ENCODE assay signal across 8 cellular contexts in genomic region chr6:34055223-34055933, GRCh38.
DNase-seq lines count a peak whose midpoint lies in the region; ATAC-seq and TF ChIP-seq lines count a peak whose summit lies in the region.

No MANE protein-coding gene starts in this region.

- no peaks in the 10 kb centered on the region for H4K20me1 ChIP-seq in GM23248 (ENCODE audit: insufficient read depth)

- no peaks in the 10 kb centered on the region for H3K36me3 ChIP-seq in GM23248 (ENCODE audit: low read depth)

- ATAC-seq in memory B cell (ENCODE audit: low read depth), result peak; percentile 92

- no peak overlapping the region for H3K27ac Mint-ChIP-seq in memory B cell

- peaks cover 34% of the 10 kb centered on the region for H3K27me3 Mint-ChIP-seq in memory B cell

- H3F3A ChIP-seq in GM23248 (ENCODE audit: insufficient read depth), result no peaks in the 10 kb centered on the region

- peaks cover 9% of the 10 kb centered on the region for H3K4me1 Mint-ChIP-seq in memory B cell

- intact Hi-C loops in dorsolateral prefrontal cortex (cut with DNase I), result loop anchor here (2.0 to 5.0 kb wide), 2 partner anchors 97 to 99 kb away; no protein-coding TSS in a partner anchor

- H3K9me2 ChIP-seq in GM23248 (ENCODE audit: insufficient read depth), result no peaks in the 10 kb centered on the region

- no peak overlapping the region for H3K4me2 ChIP-seq in GM23248 (ENCODE audit: unreplicated experiment)

- WGBS in GM23248 (ENCODE audit: low coverage in 1 of 2, low lambda C conversion rate in 2 of 2, missing lambda C conversion rate in 2 of 2), 2 experiments, result 72 to 74% methylated on average over 17 to 18 of the region's 18 CpGs

- no peak overlapping the region for H2AFZ ChIP-seq in GM23248

- no peak overlapping the region for H3K9ac ChIP-seq in GM23248

- H3K27ac ChIP-seq in GM23248 (no peak overlapping the region), dorsolateral prefrontal cortex (peak overlapping the region in 1 of 59 donors; percentile 74)

- no peak overlapping the region for H3K4me3 Mint-ChIP-seq in memory B cell

- peaks cover 17% of the 10 kb centered on the region for H3K4me1 ChIP-seq in GM23248 (ENCODE audit: insufficient read depth)

- no peak for DNase-seq in AG09309 (ENCODE audit: low read depth)
- DNase-seq in GM23248, result peak; percentile 69
- peak; percentile 86 for DNase-seq in NCI-H510A treated with DMSO at 0.1 percent for 48 hours (lab: John Stamatoyannopoulos, UW)
- peak; percentile 57 for DNase-seq in activated CD4-positive, alpha-beta T cell treated with anti-CD3 and anti-CD28 coated beads, Interleukin-2, amount 50 U/mL, for 1 hour
- peak in 9 of 10 donors; percentile 37 to 73 (median 58) for DNase-seq in dorsolateral prefrontal cortex
- peak; percentile 53 to 58 for DNase-seq in memory B cell (ENCODE audit: low spot score in 2 of 2)
- peak; percentile 27 to 41 for DNase-seq in stimulated activated CD8-positive, alpha-beta memory T cell treated with anti-CD3 and anti-CD28 coated beads, Interleukin-2, amount 100 ng/mL, for 1 hour (ENCODE audit: low read depth in 2 of 2)
- DNase-seq in putamen (ENCODE audit: low spot score), result no peak

- H3K79me2 ChIP-seq in GM23248 (ENCODE audit: insufficient read depth), result no peaks in the 10 kb centered on the region

- H3K36me3 Mint-ChIP-seq in memory B cell, result no peaks in the 10 kb centered on the region

- in situ Hi-C loops in GM23248 (cut with MboI), result no loop called here

- H3K9me3 ChIP-seq in GM23248 (ENCODE audit: low read depth), result no peaks in the 10 kb centered on the region

- H3K27me3 ChIP-seq in GM23248 (replicated peaks; ENCODE audit: insufficient read depth) (no peaks in the 10 kb centered on the region; the same call in 1 of the 2 replicates), dorsolateral prefrontal cortex (peaks cover 0 to 4% (median 0%) of the 10 kb centered on the region in 45 donors)

- H3K4me3 ChIP-seq in AG09309 (ENCODE audit: control insufficient read depth, low read depth, low read length), result no peak overlapping the region
- H3K4me3 ChIP-seq in GM23248, result no peak overlapping the region
- H3K4me3 ChIP-seq in dorsolateral prefrontal cortex, result no peak overlapping the region

- TF ChIP-seq CTCF in AG09309 (IDR thresholded peaks at IDR 0.05; ENCODE audit: control insufficient read depth, insufficient read depth, low read depth, low read length, missing control alignments), result peak; percentile 85
- peak; percentile 28 to 83 (median 72) for TF ChIP-seq CTCF in dorsolateral prefrontal cortex (IDR thresholded peaks at IDR 0.05 in 54 of 56, conservative IDR thresholded peaks at IDR 0.05 in 2 of 56; ENCODE audit: low read depth in 1 of 56, partially characterized antibody in 56 of 56)

- peaks cover under 1% of the 10 kb centered on the region for H3K9me3 Mint-ChIP-seq in memory B cell

Comparison
In these comparisons a context has a peak if more than half of its experiments do, and no peak if none do; other contexts are left out.
1. DNase-seq: peak in GM23248 (single experiment), NCI-H510A treated with DMSO at 0.1 percent for 48 hours (single experiment), activated CD4-positive, alpha-beta T cell treated with anti-CD3 and anti-CD28 coated beads, Interleukin-2, amount 50 U/mL, for 1 hour (single experiment), dorsolateral prefrontal cortex (9 of 10), memory B cell (2 of 2) and stimulated activated CD8-positive, alpha-beta memory T cell treated with anti-CD3 and anti-CD28 coated beads, Interleukin-2, amount 100 ng/mL, for 1 hour (2 of 2); none in AG09309 (single experiment) and putamen (single experiment).